ENCODE assay signal across 11 cellular contexts in genomic region chr10:116627386-116627933, GRCh38. TPM values are rescaled to one million over a fixed set of nuclear protein-coding genes. Genes with fewer than 3 reads are reported as not detected.
A peak's percentile ranks its signal among the peaks of the same experiment; 100 is the strongest.
DNase-seq lines count a peak whose midpoint lies in the region; ATAC-seq and TF ChIP-seq lines count a peak whose summit lies in the region.
"Had no signal": no experiment of that assay in that cellular context is flagged by ENCODE, and none has a peak within 500 bp of the region (broad histone marks: within the 10 kb centered on the region; RNA-seq: fewer than 3 reads in every experiment).

No MANE protein-coding gene starts in this region.

- no peak for DNase-seq in AG04450 (ENCODE audit: low read depth, low spot score)
- DNase-seq in LoVo (ENCODE audit: low spot score) = peak; percentile 72
- DNase-seq: DND-41 had no signal

- peak; percentile 54 for ATAC-seq in esophagus mucosa
- no peak for ATAC-seq in GM19452 (IDR thresholded peaks at IDR 0.05; ENCODE audit: unreplicated experiment)
- ATAC-seq in GM21515 (IDR thresholded peaks at IDR 0.05; ENCODE audit: unreplicated experiment) = no peak
- no peak for ATAC-seq in GM18511 (IDR thresholded peaks at IDR 0.05; ENCODE audit: unreplicated experiment)
- ATAC-seq in HG02840 (IDR thresholded peaks at IDR 0.05; ENCODE audit: low FRiP score, unreplicated experiment) = no peak

- H3K27ac ChIP-seq in AG04450 (ENCODE audit: low read depth, low read length) (no peak overlapping the region), mucosa of rectum (ENCODE audit: low read depth in 2 of 2, low read length in 2 of 2) (no peak overlapping the region)

- H3K27me3 ChIP-seq in AG04450 (ENCODE audit: control insufficient read depth, insufficient read depth, low read length) = peaks cover 6% of the 10 kb centered on the region
- H3K27me3 ChIP-seq in mucosa of rectum (ENCODE audit: control insufficient read depth in 2 of 2, insufficient read depth in 2 of 2, low read length in 2 of 2) = no peaks in the 10 kb centered on the region

- H3K4me1 ChIP-seq in mucosa of rectum (ENCODE audit: control insufficient read depth in 2 of 2, insufficient read depth in 2 of 2, low read length in 2 of 2) = peaks cover 0 to 3% of the 10 kb centered on the region in 2 donors

- CTCF ChIA-PET in AG04450 (lab: Charles Lee) = interaction anchor here (0.6 to 5.9 kb wide), 3 partner anchors 161 to 605 kb away, joined by 3 to 47 read pairs (median 4); no protein-coding TSS in a partner anchor

- H3K9me3 ChIP-seq in AG04450 (ENCODE audit: control insufficient read depth, insufficient read depth, low read length) (no peaks in the 10 kb centered on the region), mucosa of rectum (ENCODE audit: control insufficient read depth in 2 of 2, low read length in 2 of 2) (no peaks in the 10 kb centered on the region)

- H3K4me3 ChIP-seq in AG04450 (ENCODE audit: low read depth, low read length) = peak overlapping the region; percentile 31; the same call in 1 of the 2 replicates
- H3K4me3 ChIP-seq in mucosa of rectum (ENCODE audit: low read length in 2 of 2) = peak overlapping the region; percentile 56 to 60

- H3K36me3 ChIP-seq in mucosa of rectum (ENCODE audit: control insufficient read depth in 2 of 2, insufficient read depth in 2 of 2, low read length in 2 of 2) = no peaks in the 10 kb centered on the region

- POLR2A ChIA-PET in AG04450 (lab: Yijun Ruan, JAX) = no interaction called here

- peak; percentile 45 for TF ChIP-seq CTCF in AG04450 (IDR thresholded peaks at IDR 0.05; ENCODE audit: low read depth, low read length)

- H3K9ac ChIP-seq in mucosa of rectum (ENCODE audit: low read depth in 1 of 2, low read length in 2 of 2) = peak overlapping the region in 1 of 2 donors; percentile 60

RNA-seq across cellular contexts. Expression of gene PNLIPRP2, which starts 6.7 kb away (rescaled TPM):
- polyA plus RNA-seq in AG04450 (2011; rRNA removed) = not detected in 2 replicates
- polyA minus RNA-seq in AG04450 (2011; rRNA and poly(A)+ RNA removed) = not detected in 2 replicates
- total RNA-seq in esophagus mucosa = not detected
- total RNA-seq: mononuclear cell, subcutaneous adipose tissue had no signal

RNA-seq across cellular contexts. Expression of gene PNLIPRP1, which starts 36.7 kb away (rescaled TPM):
- not detected in 2 replicates for polyA plus RNA-seq in AG04450 (2011; rRNA removed)
- polyA minus RNA-seq in AG04450 (2011; rRNA and poly(A)+ RNA removed) = not detected in 2 replicates
- not detected for total RNA-seq in esophagus mucosa
- total RNA-seq: mononuclear cell, subcutaneous adipose tissue had no signal
